18 cellular contexts compared by ENCODE assay signal in genomic region chr15:60651155-60651554, GRCh38.
DNase-seq lines count a peak whose midpoint lies in the region; ATAC-seq, FAIRE-seq and TF ChIP-seq lines count a peak whose summit lies in the region.
"Had no signal": no experiment of that assay in that cellular context is flagged by ENCODE, and none has a peak within 500 bp of the region (broad histone marks: within the 10 kb centered on the region; RNA-seq: fewer than 3 reads in every experiment).

No MANE protein-coding gene starts in this region.

- TF ChIP-seq EP300 in GM12878 (IDR thresholded peaks at IDR 0.05; ENCODE audit: borderline replicate concordance in 1 of 2, control insufficient read depth in 1 of 2, low read depth in 2 of 2, low read length in 2 of 2) = no peak

- H3K27me3 ChIP-seq in GM12878 (replicated peaks in 1 of 2; ENCODE audit: control insufficient read depth in 2 of 2, insufficient read depth in 2 of 2, low read length in 1 of 2) = no peaks in the 10 kb centered on the region
- H3K27me3 ChIP-seq in vagina = no peaks in the 10 kb centered on the region
- H3K27me3 ChIP-seq: ascending aorta, heart right ventricle, testis had no signal

- FAIRE-seq in GM12878 (lab: Jason Lieb, UNC) = no peak
- FAIRE-seq: A204.1 had no signal

- H3K27ac ChIP-seq in GM12878 (ENCODE audit: control insufficient read depth, insufficient read depth) (peak overlapping the region; percentile 56; the same call in 1 of the 2 replicates), vagina (no peak overlapping the region)
- H3K27ac ChIP-seq: ascending aorta, testis had no signal

- H3K4me3 ChIP-seq in LNCaP clone FGC (ENCODE audit: low read depth, low read length) (no peak overlapping the region), GM12878 (peak overlapping the region; percentile 47; the same call in 1 of the 2 replicates), vagina (no peak overlapping the region)
- H3K4me3 ChIP-seq: ascending aorta, HAP-1, heart right ventricle, spleen, testis had no signal

- H3K4me1 Mint-ChIP-seq in nephron = peaks cover 72% of the 10 kb centered on the region

- H4K20me1 ChIP-seq in GM12878 (ENCODE audit: control insufficient read depth, insufficient read depth) = no peaks in the 10 kb centered on the region

- RAD21 ChIA-PET in GM12878 (lab: Charles Lee; ENCODE audit: unreplicated experiment) = interaction anchor here (0.8 to 1.7 kb wide), 5 partner anchors 21 to 266 kb away, joined by 3 to 9 read pairs (median 3); no protein-coding TSS in a partner anchor

- peak overlapping the region; percentile 72 for H3K4me2 ChIP-seq in GM12878 (ENCODE audit: control insufficient read depth, insufficient read depth)

- no peak overlapping the region for H3K9ac ChIP-seq in GM12878 (ENCODE audit: control insufficient read depth, insufficient read depth, low read length)

- intact Hi-C loops in GM12878 (cut with micrococcal nuclease; ENCODE audit: unreplicated experiment) (loop anchor here (2.0 to 10.0 kb wide), 3 partner anchors 64 to 146 kb away; no protein-coding TSS in a partner anchor), vagina (cut with DNase I) (no loop called here)

- no peak for TF ChIP-seq RAD21 in GM12878 (IDR thresholded peaks at IDR 0.05; ENCODE audit: insufficient read depth, low read depth, low read length)

- ATAC-seq in GM12878 = no peak
- no peak for ATAC-seq in HG03354 (IDR thresholded peaks at IDR 0.05; ENCODE audit: poor library complexity, severe bottlenecking, unreplicated experiment)
- ATAC-seq: heart right ventricle had no signal

- peaks cover 42% of the 10 kb centered on the region for H3K4me1 ChIP-seq in GM12878 (ENCODE audit: control insufficient read depth, insufficient read depth, low read length)
- H3K4me1 ChIP-seq in vagina = peaks cover 13% of the 10 kb centered on the region
- H3K4me1 ChIP-seq: ascending aorta, HAP-1 had no signal

- H3K9me3 Mint-ChIP-seq in nephron = no peaks in the 10 kb centered on the region

- TF ChIP-seq CTCF in LNCaP clone FGC (IDR thresholded peaks at IDR 0.05; ENCODE audit: control insufficient read depth, extremely low read depth, insufficient read depth) (no peak), GM12878 (IDR thresholded peaks at IDR 0.05 in 2 of 3, conservative IDR thresholded peaks at IDR 0.05 in 1 of 3; ENCODE audit: control insufficient read depth in 2 of 3, extremely low read depth in 1 of 3, insufficient read depth in 1 of 3, low read depth in 3 of 3, low read length in 3 of 3) (no peak), nephron (IDR thresholded peaks at IDR 0.05; ENCODE audit: unreplicated experiment in 3 of 3) (no peak), vagina (IDR thresholded peaks at IDR 0.05) (no peak)

- POLR2A ChIA-PET in GM12878 (lab: Charles Lee) = no interaction called here

- peak; percentile 37 to 81 for DNase-seq in NCI-H524 (lab: John Stamatoyannopoulos, UW)
- no peak for DNase-seq in NCI-H524 treated with DMSO at 0.1 percent for 48 hours (lab: John Stamatoyannopoulos, UW)
- DNase-seq in LNCaP clone FGC (ENCODE audit: low read depth) = peak; percentile 63
- no peak for DNase-seq in GM12878 (ENCODE audit: low read depth, low spot score)
- DNase-seq in NK-92 (lab: John Stamatoyannopoulos, UW; ENCODE audit: unreplicated experiment) = no peak
- DNase-seq in vagina (ENCODE audit: extremely low spot score in 2 of 2) = no peak
- DNase-seq: activated naive CD4-positive, alpha-beta T cell treated with Interleukin-2 at 50 U/mL for 16 hours; heart right ventricle; mammary epithelial cell; NCI-H2081 treated with DMSO at 0.1 percent for 48 hours; spleen; T-helper 9 cell; testis had no signal

- H3K79me2 ChIP-seq in GM12878 (ENCODE audit: control insufficient read depth, insufficient read depth, low read length) = no peaks in the 10 kb centered on the region

- CTCF ChIA-PET in GM12878 (lab: Yijun Ruan, JAX) = interaction anchor here (0.7 to 2.7 kb wide), 5 partner anchors 18 to 265 kb away, joined by 3 to 6 read pairs (median 4); no protein-coding TSS in a partner anchor

- H3K9me3 ChIP-seq in GM12878 (replicated peaks; ENCODE audit: control insufficient read depth, insufficient read depth, low read length) (no peaks in the 10 kb centered on the region), vagina (no peaks in the 10 kb centered on the region)
- H3K9me3 ChIP-seq: ascending aorta, HAP-1, heart right ventricle, spleen, testis had no signal

- peak overlapping the region in 1 of 3 experiments; percentile 4 for H3K4me3 Mint-ChIP-seq in nephron

- in situ Hi-C loops in GM12878 (cut with MboI) = no loop called here

- H2AFZ ChIP-seq in GM12878 (ENCODE audit: control insufficient read depth, low read depth, low read length) = no peak overlapping the region

- H3K27me3 Mint-ChIP-seq in nephron (ENCODE audit: low read depth) = peaks cover 4% of the 10 kb centered on the region

- H3K36me3 ChIP-seq in GM12878 (ENCODE audit: control insufficient read depth in 2 of 2, insufficient read depth in 2 of 2, low read length in 1 of 2) (no peaks in the 10 kb centered on the region), vagina (no peaks in the 10 kb centered on the region)
- H3K36me3 ChIP-seq: ascending aorta, HAP-1, heart right ventricle, spleen had no signal

- WGBS in GM12878 (ENCODE audit: insufficient coverage, insufficient replicate concordance, low lambda C conversion rate, missing lambda C conversion rate) = 91% methylated on average over 7 of the region's 7 CpGs

- peak overlapping the region; percentile 5 to 89 (median 50) for H3K27ac Mint-ChIP-seq in nephron

- BruUV-seq in GM12878 (replicated peaks; lab: Mats Ljungman, UMichigan) = no TSS peak

- SMC1A ChIA-PET in GM12878 (lab: Charles Lee; ENCODE audit: uncharacterized antibody, unreplicated experiment) = interaction anchor here (0.6 to 2.6 kb wide), 14 partner anchors 10 to 266 kb away, joined by 3 to 11 read pairs (median 3); no protein-coding TSS in a partner anchor

- H3K36me3 Mint-ChIP-seq in nephron (ENCODE audit: low read depth) = no peaks in the 10 kb centered on the region

- TF ChIP-seq POLR2A in GM12878 (IDR thresholded peaks at IDR 0.05; ENCODE audit: low read depth, low read length) (no peak), vagina (IDR thresholded peaks at IDR 0.05) (no peak)

TF ChIP-seq in GM12878, 131 proteins besides CTCF, POLR2A, EP300 and RAD21 (continues in another document):
- TF ChIP-seq ASH2L (IDR thresholded peaks at IDR 0.05; ENCODE audit: borderline replicate concordance, low read depth) = no peak
- no peak for TF ChIP-seq IKZF2 (IDR thresholded peaks at IDR 0.05)
- TF ChIP-seq EED (IDR thresholded peaks at IDR 0.05; ENCODE audit: low read depth) = no peak
- TF ChIP-seq ETV6 (conservative IDR thresholded peaks at IDR 0.05 in 1 of 2, IDR thresholded peaks at IDR 0.05 in 1 of 2; ENCODE audit: borderline replicate concordance in 1 of 2, low read depth in 1 of 2) = no peak
- TF ChIP-seq SMC3 (IDR thresholded peaks at IDR 0.05; ENCODE audit: borderline replicate concordance, low read length) = no peak
- TF ChIP-seq SUZ12 (IDR thresholded peaks at IDR 0.05; ENCODE audit: unreplicated experiment) = no peak
- TF ChIP-seq, protein P1, sequence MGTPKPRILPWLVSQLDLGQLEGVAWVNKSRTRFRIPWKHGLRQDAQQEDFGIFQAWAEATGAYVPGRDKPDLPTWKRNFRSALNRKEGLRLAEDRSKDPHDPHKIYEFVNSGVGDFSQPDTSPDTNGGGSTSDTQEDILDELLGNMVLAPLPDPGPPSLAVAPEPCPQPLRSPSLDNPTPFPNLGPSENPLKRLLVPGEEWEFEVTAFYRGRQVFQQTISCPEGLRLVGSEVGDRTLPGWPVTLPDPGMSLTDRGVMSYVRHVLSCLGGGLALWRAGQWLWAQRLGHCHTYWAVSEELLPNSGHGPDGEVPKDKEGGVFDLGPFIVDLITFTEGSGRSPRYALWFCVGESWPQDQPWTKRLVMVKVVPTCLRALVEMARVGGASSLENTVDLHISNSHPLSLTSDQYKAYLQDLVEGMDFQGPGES (IDR thresholded peaks at IDR 0.05) = no peak
- TF ChIP-seq CBX5 (IDR thresholded peaks at IDR 0.05; ENCODE audit: low read depth) = no peak
- TF ChIP-seq HDAC2 (IDR thresholded peaks at IDR 0.05) = no peak
- TF ChIP-seq, protein P2, sequence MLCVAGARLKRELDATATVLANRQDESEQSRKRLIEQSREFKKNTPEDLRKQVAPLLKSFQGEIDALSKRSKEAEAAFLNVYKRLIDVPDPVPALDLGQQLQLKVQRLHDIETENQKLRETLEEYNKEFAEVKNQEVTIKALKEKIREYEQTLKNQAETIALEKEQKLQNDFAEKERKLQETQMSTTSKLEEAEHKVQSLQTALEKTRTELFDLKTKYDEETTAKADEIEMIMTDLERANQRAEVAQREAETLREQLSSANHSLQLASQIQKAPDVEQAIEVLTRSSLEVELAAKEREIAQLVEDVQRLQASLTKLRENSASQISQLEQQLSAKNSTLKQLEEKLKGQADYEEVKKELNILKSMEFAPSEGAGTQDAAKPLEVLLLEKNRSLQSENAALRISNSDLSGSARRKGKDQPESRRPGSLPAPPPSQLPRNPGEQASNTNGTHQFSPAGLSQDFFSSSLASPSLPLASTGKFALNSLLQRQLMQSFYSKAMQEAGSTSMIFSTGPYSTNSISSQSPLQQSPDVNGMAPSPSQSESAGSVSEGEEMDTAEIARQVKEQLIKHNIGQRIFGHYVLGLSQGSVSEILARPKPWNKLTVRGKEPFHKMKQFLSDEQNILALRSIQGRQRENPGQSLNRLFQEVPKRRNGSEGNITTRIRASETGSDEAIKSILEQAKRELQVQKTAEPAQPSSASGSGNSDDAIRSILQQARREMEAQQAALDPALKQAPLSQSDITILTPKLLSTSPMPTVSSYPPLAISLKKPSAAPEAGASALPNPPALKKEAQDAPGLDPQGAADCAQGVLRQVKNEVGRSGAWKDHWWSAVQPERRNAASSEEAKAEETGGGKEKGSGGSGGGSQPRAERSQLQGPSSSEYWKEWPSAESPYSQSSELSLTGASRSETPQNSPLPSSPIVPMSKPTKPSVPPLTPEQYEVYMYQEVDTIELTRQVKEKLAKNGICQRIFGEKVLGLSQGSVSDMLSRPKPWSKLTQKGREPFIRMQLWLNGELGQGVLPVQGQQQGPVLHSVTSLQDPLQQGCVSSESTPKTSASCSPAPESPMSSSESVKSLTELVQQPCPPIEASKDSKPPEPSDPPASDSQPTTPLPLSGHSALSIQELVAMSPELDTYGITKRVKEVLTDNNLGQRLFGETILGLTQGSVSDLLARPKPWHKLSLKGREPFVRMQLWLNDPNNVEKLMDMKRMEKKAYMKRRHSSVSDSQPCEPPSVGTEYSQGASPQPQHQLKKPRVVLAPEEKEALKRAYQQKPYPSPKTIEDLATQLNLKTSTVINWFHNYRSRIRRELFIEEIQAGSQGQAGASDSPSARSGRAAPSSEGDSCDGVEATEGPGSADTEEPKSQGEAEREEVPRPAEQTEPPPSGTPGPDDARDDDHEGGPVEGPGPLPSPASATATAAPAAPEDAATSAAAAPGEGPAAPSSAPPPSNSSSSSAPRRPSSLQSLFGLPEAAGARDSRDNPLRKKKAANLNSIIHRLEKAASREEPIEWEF (IDR thresholded peaks at IDR 0.05; ENCODE audit: insufficient replicate concordance, low read depth, low read length) = no peak

Comparison
In these comparisons a context has a peak if more than half of its experiments do, and no peak if none do; other contexts are left out.
1. DNase-seq: peak in NCI-H524 (2 of 2) and LNCaP clone FGC (single experiment); none in NCI-H524 treated with DMSO at 0.1 percent for 48 hours (single experiment), GM12878 (single experiment), NK-92 (single experiment) and vagina (0 of 2).